19 cellular contexts compared by ENCODE assay signal in the genomic region with DNA sequence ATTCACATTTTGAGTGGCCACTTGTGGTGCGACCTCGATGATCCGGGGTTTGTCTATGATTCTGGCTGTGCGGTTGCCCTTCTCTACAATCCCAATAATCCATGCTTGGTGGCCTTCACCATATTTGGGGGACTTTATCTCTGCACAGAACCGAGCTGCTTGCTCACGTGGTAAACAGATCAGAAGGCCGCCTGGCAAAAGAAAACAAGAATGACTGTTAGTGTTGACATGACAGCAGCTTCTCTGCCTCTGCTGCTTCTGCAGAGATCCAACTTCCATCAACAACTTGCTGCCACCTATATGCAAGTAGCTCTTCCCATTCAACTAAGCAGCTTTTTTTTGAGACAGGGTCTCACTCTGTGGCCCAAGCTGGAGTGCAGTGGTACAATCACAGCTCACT. TPM values are rescaled to one million over a fixed set of nuclear protein-coding genes. Genes with fewer than 3 reads are reported as not detected.
DNase-seq lines count a peak whose midpoint lies in the region; ATAC-seq and TF ChIP-seq lines count a peak whose summit lies in the region.
"Had no signal": no experiment of that assay in that cellular context is flagged by ENCODE, and none has a peak within 500 bp of the region (broad histone marks: within the 10 kb centered on the region; RNA-seq: fewer than 3 reads in every experiment).

No MANE protein-coding gene starts in this region.

- no peak overlapping the region for H2AK5ac ChIP-seq in H9 (ENCODE audit: insufficient read length, low read length)

- no peaks in the 10 kb centered on the region for H3K23me2 ChIP-seq in H9 (ENCODE audit: insufficient read length, low read depth, low read length, poor library complexity, severe bottlenecking)

- H3K9me3 ChIP-seq in cardiac muscle cell (ENCODE audit: low read depth) = no peaks in the 10 kb centered on the region
- no peaks in the 10 kb centered on the region for H3K9me3 ChIP-seq in right cardiac atrium (ENCODE audit: control insufficient read depth, low read length)
- H3K9me3 ChIP-seq in H9 (ENCODE audit: control insufficient read depth, low read depth, low read length) = no peaks in the 10 kb centered on the region

- peaks cover 41 to 69% (median 56%) of the 10 kb centered on the region in 3 experiments for H3K36me3 Mint-ChIP-seq in H9 (ENCODE audit: insufficient read depth in 1 of 3, low read depth in 3 of 3)
- H3K36me3 Mint-ChIP-seq in stimulated activated effector memory CD8-positive, alpha-beta T cell treated with anti-CD3 and anti-CD28 coated beads, Interleukin-12 subunit alpha, Interleukin-12 subunit beta, amount 100 ng/mL, for 72 hours = peaks cover 60% of the 10 kb centered on the region
- H3K36me3 Mint-ChIP-seq: IgD-negative memory B cell had no signal

- no peaks in the 10 kb centered on the region for H4K20me1 ChIP-seq in H9 (ENCODE audit: control insufficient read depth, insufficient read depth, insufficient read length)

- WGBS in right cardiac atrium = 66% methylated on average over 7 of the region's 7 CpGs
- WGBS in H9 (ENCODE audit: extremely low coverage, insufficient read length, low lambda C conversion rate) = no CpG with 5 or more reads among the region's 7 CpGs

- H3K4ac ChIP-seq in H9 (ENCODE audit: low read depth, low read length) = no peak overlapping the region

- no peak overlapping the region for H4K91ac ChIP-seq in H9 (ENCODE audit: insufficient read length, low read depth, low read length)

- H3K18ac ChIP-seq in H9 (ENCODE audit: insufficient read length, low read depth, low read length) = no peak overlapping the region

- TF ChIP-seq CTCF in cardiac muscle cell (IDR thresholded peaks at IDR 0.05; ENCODE audit: low read depth, low read length) (no peak), H9 (conservative IDR thresholded peaks at IDR 0.05) (no peak)

- no peak overlapping the region for H4K8ac ChIP-seq in H9 (replicated peaks; ENCODE audit: insufficient read length, low read depth, low read length)

- H3K4me1 ChIP-seq in cardiac muscle cell (ENCODE audit: low read depth) (no peaks in the 10 kb centered on the region), right cardiac atrium (ENCODE audit: control insufficient read depth, insufficient read depth, low read length) (no peaks in the 10 kb centered on the region), H9 (ENCODE audit: insufficient read depth, low read length) (no peaks in the 10 kb centered on the region)

- no peak overlapping the region for H2BK12ac ChIP-seq in H9 (ENCODE audit: insufficient read length, low read depth, low read length)

- intact Hi-C loops in right cardiac atrium (cut with DNase I) = no loop called here
- intact Hi-C loops in left ventricle myocardium superior (cut with micrococcal nuclease) = no loop called here

- H3K4me3 ChIP-seq in cardiac muscle cell (no peak overlapping the region), right cardiac atrium (ENCODE audit: low read length) (no peak overlapping the region)
- H3K4me3 ChIP-seq: GM23248 had no signal

- H3K9ac ChIP-seq in H9 (ENCODE audit: extremely low read depth, insufficient read length, low read length) = no peak overlapping the region
- H3K9ac ChIP-seq: GM23248 had no signal

- ATAC-seq in right cardiac atrium (no peak), left ventricle myocardium superior (peak; percentile 53), GM18520 (IDR thresholded peaks at IDR 0.05; ENCODE audit: unreplicated experiment) (no peak)
- no peak for ATAC-seq in stimulated activated effector memory CD8-positive, alpha-beta T cell treated with anti-CD3 and anti-CD28 coated beads, Interleukin-12 subunit alpha, Interleukin-12 subunit beta, amount 100 ng/mL, for 72 hours
- ATAC-seq: HCT116, HepG2 had no signal

- no peaks in the 10 kb centered on the region for H3K27me3 Mint-ChIP-seq in H9 (ENCODE audit: low read depth)
- H3K27me3 Mint-ChIP-seq: CD4-positive, alpha-beta T cell; IgD-negative memory B cell had no signal

- no peaks in the 10 kb centered on the region for H3K4me1 Mint-ChIP-seq in H9
- no peaks in the 10 kb centered on the region for H3K4me1 Mint-ChIP-seq in stimulated activated effector memory CD8-positive, alpha-beta T cell treated with anti-CD3 and anti-CD28 coated beads, Interleukin-12 subunit alpha, Interleukin-12 subunit beta, amount 100 ng/mL, for 72 hours
- H3K4me1 Mint-ChIP-seq: IgD-negative memory B cell had no signal

- no peak overlapping the region for H3K23ac ChIP-seq in H9 (ENCODE audit: insufficient read length, low read depth, low read length)

- H2BK15ac ChIP-seq in H9 (ENCODE audit: low read depth, low read length) = no peak overlapping the region

- no peak overlapping the region for H3K4me2 ChIP-seq in H9 (ENCODE audit: insufficient read depth, insufficient read length, low read length)

- no peak overlapping the region for H2BK5ac ChIP-seq in H9 (ENCODE audit: insufficient read length, low read length)

- no peaks in the 10 kb centered on the region for H3K27me3 ChIP-seq in cardiac muscle cell
- no peaks in the 10 kb centered on the region for H3K27me3 ChIP-seq in right cardiac atrium (ENCODE audit: control insufficient read depth, insufficient read depth)
- H3K27me3 ChIP-seq in H9 (ENCODE audit: insufficient read depth, low read length) = no peaks in the 10 kb centered on the region

- no peaks in the 10 kb centered on the region for H3K79me2 ChIP-seq in H9 (ENCODE audit: insufficient read depth, low read length)

- no peak overlapping the region for H3K4me3 Mint-ChIP-seq in H9
- no peak overlapping the region for H3K4me3 Mint-ChIP-seq in stimulated activated effector memory CD8-positive, alpha-beta T cell treated with anti-CD3 and anti-CD28 coated beads, Interleukin-12 subunit alpha, Interleukin-12 subunit beta, amount 100 ng/mL, for 72 hours
- H3K4me3 Mint-ChIP-seq: CD4-positive, alpha-beta T cell; IgD-negative memory B cell had no signal

- peak overlapping the region; percentile 34 for H3K27ac ChIP-seq in cardiac muscle cell
- no peak overlapping the region for H3K27ac ChIP-seq in right cardiac atrium (ENCODE audit: low read length)
- no peak overlapping the region for H3K27ac ChIP-seq in H9 (ENCODE audit: insufficient read length, low read depth, low read length)
- H3K27ac ChIP-seq: C4-2B, GM23248 had no signal

- no peak overlapping the region for H3T11ph ChIP-seq in H9 (ENCODE audit: low read length)

- no peak overlapping the region for H4K5ac ChIP-seq in H9 (ENCODE audit: insufficient read length, low read depth, low read length)

- no peak overlapping the region for H3K56ac ChIP-seq in H9 (ENCODE audit: insufficient read length, low read depth, low read length)

- H3K79me1 ChIP-seq in H9 (ENCODE audit: insufficient read depth, low read depth, low read length, poor library complexity, severe bottlenecking) = no peaks in the 10 kb centered on the region

- H2BK20ac ChIP-seq in H9 (ENCODE audit: low read depth, low read length, poor library complexity, severe bottlenecking) = no peak overlapping the region

- H3K36me3 ChIP-seq in cardiac muscle cell = peaks cover 33% of the 10 kb centered on the region

- DNase-seq in cardiac muscle cell (ENCODE audit: low read depth in 1 of 2, low spot score in 1 of 2) = no peak
- no peak for DNase-seq in right cardiac atrium
- DNase-seq in H9 = no peak
- DNase-seq in left ventricle myocardium superior = no peak
- DNase-seq in stimulated activated effector memory CD8-positive, alpha-beta T cell treated with anti-CD3 and anti-CD28 coated beads, Interleukin-12 subunit alpha, Interleukin-12 subunit beta, amount 100 ng/mL, for 72 hours (ENCODE audit: low spot score in 2 of 2) = no peak
- no peak for DNase-seq in germinal center (ENCODE audit: low spot score)
- DNase-seq: ACHN; AML-193; CD4-positive, alpha-beta T cell; DMS153; DMS79; GDM1; GM23248; KBM-7 had no signal

- peak overlapping the region; percentile 44 to 96 (median 85); a peak in 5 of 7 replicates for H3K27ac Mint-ChIP-seq in H9
- H3K27ac Mint-ChIP-seq in stimulated activated effector memory CD8-positive, alpha-beta T cell treated with anti-CD3 and anti-CD28 coated beads, Interleukin-12 subunit alpha, Interleukin-12 subunit beta, amount 100 ng/mL, for 72 hours = peak overlapping the region; percentile 32
- H3K27ac Mint-ChIP-seq: CD4-positive, alpha-beta T cell; IgD-negative memory B cell had no signal

- H3K14ac ChIP-seq in H9 (ENCODE audit: insufficient read depth, low read length) = no peak overlapping the region

- H2AFZ ChIP-seq in H9 (ENCODE audit: low read length) = no peak overlapping the region
- H2AFZ ChIP-seq: GM23248 had no signal

- no peak overlapping the region for H2BK120ac ChIP-seq in H9 (ENCODE audit: low read depth, low read length, poor library complexity, severe bottlenecking)

- H3K9me3 Mint-ChIP-seq in H9 = no peaks in the 10 kb centered on the region
- H3K9me3 Mint-ChIP-seq in stimulated activated effector memory CD8-positive, alpha-beta T cell treated with anti-CD3 and anti-CD28 coated beads, Interleukin-12 subunit alpha, Interleukin-12 subunit beta, amount 100 ng/mL, for 72 hours = no peaks in the 10 kb centered on the region
- H3K9me3 Mint-ChIP-seq: CD4-positive, alpha-beta T cell; IgD-negative memory B cell had no signal

RNA-seq across cellular contexts. Expression of a gene that starts 19.3 kb away (rescaled TPM):
- total RNA-seq in cardiac muscle cell (23.1 and 26.4 TPM in 2 replicates), right cardiac atrium (10 to 100 TPM; 70.7 to 94.9 (median 88.9) TPM), H9 (2021) (19.7 and 21.5 TPM in 2 replicates), left ventricle myocardium superior (177 TPM)
- polyA plus RNA-seq in cardiac muscle cell (40.9 and 53.3 TPM in 2 replicates), right cardiac atrium (138 TPM)

RNA-seq across cellular contexts. Expression of a gene that starts 28.9 kb away (rescaled TPM):
- total RNA-seq in cardiac muscle cell (69.5 and 84.6 TPM in 2 replicates), right cardiac atrium (10 to 100 TPM; 31.8 to 38.3 (median 36.3) TPM), H9 (2021) (366 and 387 TPM in 2 replicates), left ventricle myocardium superior (27.8 TPM)
- polyA plus RNA-seq in cardiac muscle cell (99.7 and 105 TPM in 2 replicates), right cardiac atrium (24.2 TPM)
